Comparison of ENCODE assay signal across 34 cellular contexts in genomic region chr9:10226996-10227395, GRCh38.
"Had no signal": no experiment of that assay in that cellular context is flagged by ENCODE, and none has a peak within 500 bp of the region (broad histone marks: within the 10 kb centered on the region; RNA-seq: fewer than 3 reads in every experiment).

No MANE protein-coding gene starts in this region.

- H3K9me3 ChIP-seq: MG63 had no signal

- DNase-seq: Karpas-422, Kasumi-1, MG63, MV-4-11, NCI-H1048, NCI-H1092, NCI-H1092 treated with DMSO at 0.1 percent for 48 hours, NCI-H1105, NCI-H1105 treated with DMSO at 0.1 percent for 48 hours, NCI-H1417, NCI-H1417 treated with DMSO at 0.1 percent for 48 hours, NCI-H1436, NCI-H1436 treated with DMSO at 0.1 percent for 48 hours, NCI-H146, NCI-H1694, NCI-H1694 treated with DMSO at 0.1 percent for 48 hours, NCI-H187, NCI-H187 treated with DMSO at 0.1 percent for 48 hours, NCI-H1930, NCI-H2029, NCI-H2029 treated with DMSO at 0.1 percent for 48 hours, NCI-H2081, NCI-H2081 treated with DMSO at 0.1 percent for 48 hours, NCI-H2107, NCI-H2171, NCI-H2171 treated with DMSO at 0.1 percent for 48 hours, NCI-H2227 treated with DMSO at 0.1 percent for 48 hours, NCI-H226, NCI-H345, NCI-H446, NCI-H446 treated with DMSO at 0.1 percent for 48 hours, NCI-H510A, NCI-H510A treated with DMSO at 0.1 percent for 48 hours had no signal

- H3K27me3 ChIP-seq: MG63 had no signal

- H3K36me3 ChIP-seq: MG63 had no signal

- H3K27ac ChIP-seq: KMS-11 had no signal

- H3K4me2 ChIP-seq: KMS-11 had no signal

- H3K9ac ChIP-seq: KMS-11 had no signal

- H3K4me3 ChIP-seq: MG63 had no signal
